1 cellular context compared by ENCODE assay signal in genomic region chr2:104599802-104600510, GRCh38.
TF ChIP-seq lines count a peak whose summit lies in the region.

No MANE protein-coding gene starts in this region.

TF ChIP-seq in WTC11, 78 proteins besides CTCF, POLR2A, EP300 and RAD21 (continued from another document):
- TF ChIP-seq, protein P1, sequence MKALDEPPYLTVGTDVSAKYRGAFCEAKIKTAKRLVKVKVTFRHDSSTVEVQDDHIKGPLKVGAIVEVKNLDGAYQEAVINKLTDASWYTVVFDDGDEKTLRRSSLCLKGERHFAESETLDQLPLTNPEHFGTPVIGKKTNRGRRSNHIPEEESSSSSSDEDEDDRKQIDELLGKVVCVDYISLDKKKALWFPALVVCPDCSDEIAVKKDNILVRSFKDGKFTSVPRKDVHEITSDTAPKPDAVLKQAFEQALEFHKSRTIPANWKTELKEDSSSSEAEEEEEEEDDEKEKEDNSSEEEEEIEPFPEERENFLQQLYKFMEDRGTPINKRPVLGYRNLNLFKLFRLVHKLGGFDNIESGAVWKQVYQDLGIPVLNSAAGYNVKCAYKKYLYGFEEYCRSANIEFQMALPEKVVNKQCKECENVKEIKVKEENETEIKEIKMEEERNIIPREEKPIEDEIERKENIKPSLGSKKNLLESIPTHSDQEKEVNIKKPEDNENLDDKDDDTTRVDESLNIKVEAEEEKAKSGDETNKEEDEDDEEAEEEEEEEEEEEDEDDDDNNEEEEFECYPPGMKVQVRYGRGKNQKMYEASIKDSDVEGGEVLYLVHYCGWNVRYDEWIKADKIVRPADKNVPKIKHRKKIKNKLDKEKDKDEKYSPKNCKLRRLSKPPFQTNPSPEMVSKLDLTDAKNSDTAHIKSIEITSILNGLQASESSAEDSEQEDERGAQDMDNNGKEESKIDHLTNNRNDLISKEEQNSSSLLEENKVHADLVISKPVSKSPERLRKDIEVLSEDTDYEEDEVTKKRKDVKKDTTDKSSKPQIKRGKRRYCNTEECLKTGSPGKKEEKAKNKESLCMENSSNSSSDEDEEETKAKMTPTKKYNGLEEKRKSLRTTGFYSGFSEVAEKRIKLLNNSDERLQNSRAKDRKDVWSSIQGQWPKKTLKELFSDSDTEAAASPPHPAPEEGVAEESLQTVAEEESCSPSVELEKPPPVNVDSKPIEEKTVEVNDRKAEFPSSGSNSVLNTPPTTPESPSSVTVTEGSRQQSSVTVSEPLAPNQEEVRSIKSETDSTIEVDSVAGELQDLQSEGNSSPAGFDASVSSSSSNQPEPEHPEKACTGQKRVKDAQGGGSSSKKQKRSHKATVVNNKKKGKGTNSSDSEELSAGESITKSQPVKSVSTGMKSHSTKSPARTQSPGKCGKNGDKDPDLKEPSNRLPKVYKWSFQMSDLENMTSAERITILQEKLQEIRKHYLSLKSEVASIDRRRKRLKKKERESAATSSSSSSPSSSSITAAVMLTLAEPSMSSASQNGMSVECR (CRISPR knock-in tag; IDR thresholded peaks at IDR 0.05; ENCODE audit: borderline replicate concordance) = no peak
